20 cellular contexts compared by ENCODE assay signal in the genomic region with DNA sequence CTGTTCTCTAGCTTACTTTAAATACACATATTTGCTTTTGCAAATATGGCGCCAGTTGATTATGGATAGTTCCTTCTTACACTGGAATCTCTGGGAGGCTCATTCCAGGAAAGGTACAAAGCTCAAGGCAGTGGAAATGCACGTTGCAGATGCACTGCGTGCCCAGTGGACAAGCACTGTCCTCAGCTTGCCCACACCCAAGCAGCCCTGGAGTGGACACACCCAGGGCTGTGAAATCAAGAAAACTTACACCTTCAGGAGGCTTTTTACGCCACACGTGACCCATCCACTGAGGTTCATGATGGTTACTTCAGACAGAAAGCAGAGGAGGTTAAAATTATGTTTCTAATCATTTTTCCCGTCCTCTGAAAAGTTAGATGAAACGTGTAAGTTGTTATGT.
"Had no signal": no experiment of that assay in that cellular context is flagged by ENCODE, and none has a peak within 500 bp of the region (broad histone marks: within the 10 kb centered on the region; RNA-seq: fewer than 3 reads in every experiment).

No MANE protein-coding gene starts in this region.

- H3K36me3 ChIP-seq: gastrocnemius medialis, right atrium auricular region, sigmoid colon, stomach, thoracic aorta, uterus had no signal

- H3K4me3 ChIP-seq: gastrocnemius medialis, heart right ventricle, right atrium auricular region, sigmoid colon, skin epidermis, stomach, thoracic aorta, uterus had no signal

- H3K27me3 ChIP-seq: gastrocnemius medialis, heart right ventricle, right atrium auricular region, sigmoid colon, stomach, uterus had no signal

- DNase-seq: effector memory CD4-positive, alpha-beta T cell; gastrocnemius medialis; heart right ventricle; kidney; left cardiac atrium; mesendoderm; naive thymus-derived CD4-positive, alpha-beta T cell; nephron progenitor cell; posterior cingulate gyrus; sigmoid colon; stimulated activated CD4-positive, alpha-beta T cell treated with anti-CD3 and anti-CD28 coated beads, Interleukin-12 subunit alpha, Interleukin-12 subunit beta, amount 100 ng/mL, for 4 hours; stimulated activated naive CD4-positive, alpha-beta T cell; stomach; substantia nigra; uterus had no signal

- H3K27ac ChIP-seq: gastrocnemius medialis, heart right ventricle, right atrium auricular region, sigmoid colon, skin epidermis, stomach, thoracic aorta, uterus had no signal

- H3K9me3 ChIP-seq: gastrocnemius medialis, heart right ventricle, right atrium auricular region, sigmoid colon, stomach, thoracic aorta, uterus had no signal

- ATAC-seq: esophagus mucosa; gastrocnemius medialis; heart right ventricle; left cardiac atrium; naive thymus-derived CD4-positive, alpha-beta T cell had no signal

- FAIRE-seq: endometrium, kidney had no signal

- H3K4me1 ChIP-seq: gastrocnemius medialis, heart right ventricle, right atrium auricular region, sigmoid colon, stomach, uterus had no signal
